In the genomic region with DNA sequence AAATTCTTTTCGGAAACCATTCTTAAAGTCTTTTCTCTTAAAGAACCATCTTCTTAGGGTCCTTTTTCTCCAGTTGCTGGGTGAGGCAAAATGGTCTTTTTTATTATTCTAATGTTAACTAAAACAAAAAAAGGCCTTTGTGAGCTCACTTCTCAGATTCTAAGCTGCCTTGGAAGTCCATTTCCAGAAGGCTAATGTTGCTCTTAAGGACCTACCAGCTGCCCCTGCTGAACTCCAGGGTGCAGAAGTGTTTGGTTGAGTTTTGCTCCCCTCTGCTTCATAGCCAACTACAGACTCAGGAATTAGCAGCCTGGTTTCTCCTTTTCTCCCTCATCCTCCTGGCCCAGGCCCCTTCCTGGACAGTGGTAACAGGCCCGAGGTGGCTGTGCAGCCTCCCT, we compare ENCODE assay signal across 1 cellular context.
TF ChIP-seq lines count a peak whose summit lies in the region.

No MANE protein-coding gene starts in this region.

TF ChIP-seq in GM23338, 12 proteins besides CTCF, POLR2A, EP300 and RAD21 (continued from another document):
- TF ChIP-seq EZH2 (IDR thresholded peaks at IDR 0.05; ENCODE audit: low read depth, unreplicated experiment) (no peak), JUNB (IDR thresholded peaks at IDR 0.05; ENCODE audit: unreplicated experiment) (no peak), STAT1 (IDR thresholded peaks at IDR 0.05; ENCODE audit: unreplicated experiment) (no peak), NANOG (IDR thresholded peaks at IDR 0.05; ENCODE audit: borderline replicate concordance) (no peak), EZH2phosphoT487 (IDR thresholded peaks at IDR 0.05; ENCODE audit: unreplicated experiment) (no peak), ZNF114 (CRISPR knock-in tag; IDR thresholded peaks at IDR 0.05) (no peak), REST (IDR thresholded peaks at IDR 0.05; ENCODE audit: unreplicated experiment) (no peak)
